Comparison of ENCODE assay signal across 20 cellular contexts in the genomic region with DNA sequence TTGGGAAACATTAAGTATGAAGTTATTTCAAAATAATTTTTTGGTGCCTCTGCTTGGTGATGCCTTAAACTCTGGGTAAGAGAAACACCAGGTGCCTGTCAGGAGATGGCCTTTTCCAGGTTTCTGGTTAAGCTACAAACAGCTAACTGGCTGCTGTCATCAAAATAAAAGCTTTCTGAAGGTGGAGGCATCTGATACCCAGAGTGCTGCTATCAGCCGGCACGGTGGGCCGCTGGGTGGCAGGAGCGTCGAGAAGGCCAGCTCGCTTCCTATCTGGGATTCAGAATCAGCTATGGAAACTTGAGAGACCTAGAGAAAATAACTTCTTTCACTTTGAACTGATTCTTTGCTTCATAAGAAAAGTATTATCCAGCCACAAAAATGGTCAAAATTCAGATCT.
"Had no signal": no experiment of that assay in that cellular context is flagged by ENCODE, and none has a peak within 500 bp of the region (broad histone marks: within the 10 kb centered on the region; RNA-seq: fewer than 3 reads in every experiment).

No MANE protein-coding gene starts in this region.

- ATAC-seq: naive thymus-derived CD8-positive, alpha-beta T cell; right cardiac atrium; sciatic nerve; stimulated activated effector memory CD8-positive, alpha-beta T cell treated with anti-CD3 and anti-CD28 coated beads, Interleukin-12 subunit alpha, Interleukin-12 subunit beta, amount 100 ng/mL, for 72 hours; upper lobe of right lung had no signal

- H3K27me3 ChIP-seq: suprapubic skin, tibial artery, upper lobe of right lung had no signal

- DNase-seq: head of caudate nucleus; hypothalamus; immature natural killer cell; mammary epithelial cell; mesenchymal stem cell; naive thymus-derived CD8-positive, alpha-beta T cell; nucleus accumbens; stimulated activated CD4-positive, alpha-beta T cell treated with anti-CD3 and anti-CD28 coated beads, Interleukin-4, amount 100 ng/mL, for 24 hours; stimulated activated naive CD4-positive, alpha-beta T cell; tibial artery; trophoblast cell; upper lobe of right lung had no signal

- H3K4me1 ChIP-seq: parathyroid adenoma, suprapubic skin, tibial artery, upper lobe of right lung had no signal

- H3K27ac ChIP-seq: left ventricle myocardium inferior, parathyroid adenoma, skin epidermis, suprapubic skin, thoracic aorta, tibial artery, upper lobe of right lung had no signal

- H3K4me3 ChIP-seq: left ventricle myocardium inferior, skin epidermis, suprapubic skin, thoracic aorta, tibial artery, upper lobe of right lung had no signal

- H3K9me3 ChIP-seq: left ventricle myocardium inferior, suprapubic skin, thoracic aorta, tibial artery, upper lobe of right lung had no signal
